In the genomic region with DNA sequence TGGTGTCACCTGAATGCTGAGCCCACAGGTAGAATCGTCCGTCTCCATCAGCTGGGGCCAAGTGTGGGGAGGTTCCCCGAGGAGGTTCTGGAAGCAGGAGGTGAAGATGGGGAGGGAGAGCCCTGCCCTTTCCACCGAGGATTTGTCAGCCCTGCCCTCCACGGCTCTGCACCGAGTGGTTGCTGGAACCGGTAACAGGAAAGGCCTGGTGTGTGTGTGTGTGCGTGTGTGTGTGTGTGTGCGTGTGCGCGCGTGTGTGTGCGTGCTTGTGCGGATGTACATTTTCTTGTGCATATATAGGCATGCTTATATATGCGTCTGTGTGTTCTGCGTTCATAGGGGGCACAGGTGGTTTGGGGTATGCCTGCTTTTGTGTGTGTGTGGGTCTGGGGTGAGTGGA, we compare ENCODE assay signal across 13 cellular contexts. TPM values are rescaled to one million over a fixed set of nuclear protein-coding genes. Genes with fewer than 3 reads are reported as not detected.
DNase-seq lines count a peak whose midpoint lies in the region; ATAC-seq and TF ChIP-seq lines count a peak whose summit lies in the region.
"Had no signal": no experiment of that assay in that cellular context is flagged by ENCODE, and none has a peak within 500 bp of the region (broad histone marks: within the 10 kb centered on the region; RNA-seq: fewer than 3 reads in every experiment).

No MANE protein-coding gene starts in this region.

- H3K79me2 ChIP-seq in OCI-LY1 (ENCODE audit: insufficient read depth, low read length) (no peaks in the 10 kb centered on the region), osteoblast (ENCODE audit: insufficient read depth, low read length) (peaks cover 75% of the 10 kb centered on the region)

- no peaks in the 10 kb centered on the region for H3K9me2 ChIP-seq in OCI-LY1 (ENCODE audit: low read depth, low read length)

- POLR2A ChIA-PET in BJ (lab: Charles Lee): no interaction called here

- H2AFZ ChIP-seq in OCI-LY1 (ENCODE audit: low read length) (no peak overlapping the region), osteoblast (ENCODE audit: low read length) (no peak overlapping the region)

- H3K36me3 ChIP-seq in BJ (ENCODE audit: control insufficient read depth, insufficient read depth, low read length): no peaks in the 10 kb centered on the region; the same call in 1 of the 2 replicates
- H3K36me3 ChIP-seq in OCI-LY1 (ENCODE audit: insufficient read depth, low read length): no peaks in the 10 kb centered on the region
- no peaks in the 10 kb centered on the region for H3K36me3 ChIP-seq in osteoblast (ENCODE audit: insufficient read depth, low read length)

- ATAC-seq in GM21367 (IDR thresholded peaks at IDR 0.05; ENCODE audit: unreplicated experiment): no peak

- H3K9ac ChIP-seq in OCI-LY1 (ENCODE audit: low read length): no peak overlapping the region; the same call in 1 of the 2 replicates

- H4K20me1 ChIP-seq in OCI-LY1 (ENCODE audit: insufficient read depth, low read length) (no peaks in the 10 kb centered on the region), osteoblast (ENCODE audit: insufficient read depth, low read length) (peaks cover 20% of the 10 kb centered on the region)

- TF ChIP-seq CTCF in BJ (IDR thresholded peaks at IDR 0.05; ENCODE audit: insufficient read depth, low read depth, low read length) (no peak), OCI-LY1 (IDR thresholded peaks at IDR 0.05; ENCODE audit: low read length) (no peak), choroid plexus epithelial cell (conservative IDR thresholded peaks at IDR 0.05; ENCODE audit: low read depth, low read length) (no peak), osteoblast (IDR thresholded peaks at IDR 0.05; ENCODE audit: extremely low read depth, low read depth, low read length) (no peak)

- no peaks in the 10 kb centered on the region for H3F3A ChIP-seq in OCI-LY1 (ENCODE audit: insufficient read depth, low read length)

- H3K4me3 ChIP-seq in BJ (ENCODE audit: low read depth, low read length): peak overlapping the region; percentile 24; the same call in 1 of the 2 replicates
- no peak overlapping the region for H3K4me3 ChIP-seq in OCI-LY1 (ENCODE audit: low read depth, low read length, poor library complexity, severe bottlenecking)
- H3K4me3 ChIP-seq in choroid plexus epithelial cell (ENCODE audit: low read depth, low read length): peak overlapping the region; percentile 91
- H3K4me3 ChIP-seq in osteoblast (ENCODE audit: insufficient read depth, low read length): no peak overlapping the region

- H3K27ac ChIP-seq in OCI-LY1 (ENCODE audit: low read depth, low read length, poor library complexity, severe bottlenecking) (no peak overlapping the region), osteoblast (ENCODE audit: low read depth, low read length) (no peak overlapping the region)

- H3K4me1 ChIP-seq in OCI-LY1 (ENCODE audit: insufficient read depth, low read length, severe bottlenecking) (peaks cover 37% of the 10 kb centered on the region), osteoblast (ENCODE audit: insufficient read depth, low read length) (peaks cover 26% of the 10 kb centered on the region)

- no peak for DNase-seq in BJ (ENCODE audit: low read depth)
- DNase-seq in choroid plexus epithelial cell (ENCODE audit: low read depth): no peak
- DNase-seq in osteoblast (ENCODE audit: insufficient read length, low spot score, missing footprints): peak; percentile 85
- no peak for DNase-seq in activated gamma-delta T cell (lab: John Stamatoyannopoulos, UW)
- no peak for DNase-seq in activated CD4-positive, CD25-positive, alpha-beta regulatory T cell treated with anti-CD3 and anti-CD28 coated beads, Interleukin-2, amount 50 U/mL, for 72 hours
- DNase-seq in NCI-H774 (lab: John Stamatoyannopoulos, UW): no peak
- DNase-seq: activated CD4-positive, CD25-positive, alpha-beta regulatory T cell; NCI-H2107 had no signal

- no peaks in the 10 kb centered on the region for H3K27me3 ChIP-seq in BJ (ENCODE audit: control insufficient read depth, insufficient read depth, low read length)
- no peaks in the 10 kb centered on the region; the same call in 1 of the 2 replicates for H3K27me3 ChIP-seq in OCI-LY1 (ENCODE audit: insufficient read depth, low read length)
- H3K27me3 ChIP-seq in osteoblast (ENCODE audit: insufficient read depth, low read length): no peaks in the 10 kb centered on the region

- CTCF ChIA-PET in BJ (lab: Yijun Ruan, JAX): interaction anchor here (1.2 to 2.4 kb wide), 5 partner anchors 12 to 304 kb away, joined by 3 to 11 read pairs (median 5); no protein-coding TSS in a partner anchor

- H3K4me2 ChIP-seq in OCI-LY1 (ENCODE audit: low read length): peak overlapping the region; percentile 4; the same call in 1 of the 2 replicates
- H3K4me2 ChIP-seq in osteoblast (ENCODE audit: insufficient read depth, low read length): no peak overlapping the region

- H3K9me3 ChIP-seq in OCI-LY1 (ENCODE audit: low read length) (no peaks in the 10 kb centered on the region), osteoblast (ENCODE audit: low read depth, low read length) (no peaks in the 10 kb centered on the region)

RNA-seq across cellular contexts. Expression of a gene that starts 3.5 kb away (rescaled TPM):
- 109 and 171 TPM in 2 replicates for polyA plus RNA-seq in BJ (2011; rRNA removed)
- polyA minus RNA-seq in BJ (2011; rRNA and poly(A)+ RNA removed): 134 and 156 TPM in 2 replicates
- 88.7 and 114 TPM in 2 replicates for total RNA-seq in osteoblast

RNA-seq across cellular contexts. Expression of a gene that starts 17.0 kb away (rescaled TPM):
- not detected in 2 replicates for polyA plus RNA-seq in BJ (2011; rRNA removed)
- not detected in 2 replicates for polyA minus RNA-seq in BJ (2011; rRNA and poly(A)+ RNA removed)
- total RNA-seq in osteoblast: under 0.01 TPM in 1 of 2 replicates, not detected in the other
- total RNA-seq: fibroblast of villous mesenchyme, liver had no signal
- polyA plus RNA-seq: aorta, liver had no signal

Comparison
In these comparisons a context has a peak if more than half of its experiments do, and no peak if none do; other contexts are left out.
1. H3K4me3 ChIP-seq: peak in BJ (single experiment) and choroid plexus epithelial cell (single experiment); none in OCI-LY1 (single experiment) and osteoblast (single experiment).